8 cellular contexts compared by ENCODE assay signal in genomic region chr1:204493882-204494280, GRCh38. TPM values are rescaled to one million over a fixed set of nuclear protein-coding genes. Genes with fewer than 3 reads are reported as not detected.
DNase-seq lines count a peak whose midpoint lies in the region; ATAC-seq, FAIRE-seq and TF ChIP-seq lines count a peak whose summit lies in the region.

No MANE protein-coding gene starts in this region.

- H3K36me3 Mint-ChIP-seq in IgD-negative memory B cell: peaks cover 7% of the 10 kb centered on the region
- no peaks in the 10 kb centered on the region for H3K36me3 Mint-ChIP-seq in astrocyte (ENCODE audit: low read depth, unreplicated experiment)

- peaks cover 9% of the 10 kb centered on the region; the same call in 1 of the 2 replicates for H3K4me1 ChIP-seq in SJCRH30
- H3K4me1 ChIP-seq in astrocyte (ENCODE audit: insufficient read depth, low read length): peaks cover 16% of the 10 kb centered on the region
- H3K4me1 ChIP-seq in hepatocyte (ENCODE audit: insufficient read depth): peaks cover 18% of the 10 kb centered on the region

- WGBS in hepatocyte (ENCODE audit: low lambda C conversion rate, missing lambda C conversion rate): 1% methylated on average over 18 of the region's 18 CpGs

- H3K27ac Mint-ChIP-seq in IgD-negative memory B cell: peak overlapping the region; percentile 92 to 95 (median 95)
- H3K27ac Mint-ChIP-seq in astrocyte (ENCODE audit: unreplicated experiment): peak overlapping the region; percentile 82

- H3K9ac ChIP-seq in astrocyte (ENCODE audit: low read length): peak overlapping the region; percentile 76

- no peaks in the 10 kb centered on the region for H3K9me2 ChIP-seq in hepatocyte (replicated peaks; ENCODE audit: insufficient read depth)

- H2AFZ ChIP-seq in astrocyte (ENCODE audit: low read depth, low read length) (peak overlapping the region; percentile 90), hepatocyte (peak overlapping the region; percentile 77)

- H3K79me2 ChIP-seq in astrocyte (ENCODE audit: insufficient read depth, low read length) (peaks cover 3% of the 10 kb centered on the region), hepatocyte (peaks cover 44% of the 10 kb centered on the region)

- H3K4me2 ChIP-seq in astrocyte (ENCODE audit: low read length) (peak overlapping the region; percentile 89), hepatocyte (peak overlapping the region; percentile 83)

- H3K4me1 Mint-ChIP-seq in IgD-negative memory B cell: peaks cover 53 to 63% (median 61%) of the 10 kb centered on the region in 3 donors
- peaks cover 18% of the 10 kb centered on the region for H3K4me1 Mint-ChIP-seq in astrocyte (ENCODE audit: low read depth, unreplicated experiment)

- H3K9me3 ChIP-seq in SJCRH30 (replicated peaks) (no peaks in the 10 kb centered on the region), astrocyte (ENCODE audit: insufficient read depth, low read depth, low read length) (no peaks in the 10 kb centered on the region), hepatocyte (ENCODE audit: low read depth) (no peaks in the 10 kb centered on the region)

- H3K27me3 Mint-ChIP-seq in IgD-negative memory B cell (no peaks in the 10 kb centered on the region), astrocyte (ENCODE audit: low read depth, unreplicated experiment) (peaks cover 17% of the 10 kb centered on the region)

- DNase-seq in Daoy (ENCODE audit: low read depth) (peak; percentile 74), SJCRH30 (peak; percentile 53 to 58), astrocyte (ENCODE audit: low read depth) (peak; percentile 38), hepatocyte (ENCODE audit: low spot score) (peak; percentile 88), putamen (ENCODE audit: low spot score) (peak; percentile 60), cerebellar nuclear complex (lab: John Stamatoyannopoulos, UW) (no peak)

- H3K4me3 ChIP-seq in SJCRH30 (peak overlapping the region; percentile 61), astrocyte (ENCODE audit: insufficient read depth, low read depth, low read length) (peak overlapping the region; percentile 66), hepatocyte (peak overlapping the region; percentile 88)

- ATAC-seq in GM21529 (IDR thresholded peaks at IDR 0.05; ENCODE audit: unreplicated experiment): peak; percentile 39

- TF ChIP-seq CTCF in astrocyte (IDR thresholded peaks at IDR 0.05; ENCODE audit: insufficient read depth, low read depth, low read length) (no peak), hepatocyte (IDR thresholded peaks at IDR 0.05; ENCODE audit: poor library complexity) (no peak)

- no peaks in the 10 kb centered on the region for H3K36me3 ChIP-seq in SJCRH30
- no peaks in the 10 kb centered on the region for H3K36me3 ChIP-seq in astrocyte (ENCODE audit: insufficient read depth, low read length)
- no peaks in the 10 kb centered on the region for H3K36me3 ChIP-seq in hepatocyte (replicated peaks; ENCODE audit: insufficient read depth, low read depth)

- H4K20me1 ChIP-seq in astrocyte (ENCODE audit: insufficient read depth, low read length): peaks cover 22% of the 10 kb centered on the region
- peaks cover 6% of the 10 kb centered on the region for H4K20me1 ChIP-seq in hepatocyte (ENCODE audit: insufficient read depth, poor library complexity, severe bottlenecking)

- peaks cover 6% of the 10 kb centered on the region; the same call in 1 of the 2 replicates for H3K27me3 ChIP-seq in SJCRH30
- H3K27me3 ChIP-seq in astrocyte (ENCODE audit: insufficient read depth, low read length): peaks cover 38% of the 10 kb centered on the region
- no peaks in the 10 kb centered on the region for H3K27me3 ChIP-seq in hepatocyte

- H3K9me3 Mint-ChIP-seq in IgD-negative memory B cell: no peaks in the 10 kb centered on the region
- no peaks in the 10 kb centered on the region for H3K9me3 Mint-ChIP-seq in astrocyte (ENCODE audit: unreplicated experiment)

- H3K4me3 Mint-ChIP-seq in IgD-negative memory B cell: peak overlapping the region; percentile 92 to 97 (median 96)
- peak overlapping the region; percentile 95 for H3K4me3 Mint-ChIP-seq in astrocyte (ENCODE audit: unreplicated experiment)

- FAIRE-seq in astrocyte (lab: Jason Lieb, UNC): no peak

- no peak overlapping the region for H3K27ac ChIP-seq in SJCRH30
- H3K27ac ChIP-seq in astrocyte (ENCODE audit: low read depth, low read length): no peak overlapping the region
- peak overlapping the region; percentile 96 for H3K27ac ChIP-seq in hepatocyte

RNA-seq across cellular contexts. Expression of gene PIK3C2B, which starts 0.7 kb away (rescaled TPM):
- total RNA-seq in Daoy (2014; rRNA removed; shearing (Covaris generic)): 0.54 and 0.91 TPM in 2 replicates
- polyA plus RNA-seq in IgD-negative memory B cell: 8.1 TPM
- total RNA-seq in SJCRH30 (2014; rRNA removed; shearing (Covaris generic)): 2.4 and 3.6 TPM in 2 replicates
- total RNA-seq in astrocyte: 17.9 and 19.3 TPM in 2 replicates
- 19.7 and 26.0 TPM in 2 replicates for total RNA-seq in hepatocyte
- 15.5 and 18.8 TPM in 2 replicates for polyA plus RNA-seq in hepatocyte

RNA-seq across cellular contexts. Expression of gene MDM4, which starts 22.3 kb away (rescaled TPM):
- total RNA-seq in Daoy (2014; rRNA removed; shearing (Covaris generic)): 12.7 and 15.0 TPM in 2 replicates
- 23.9 TPM for polyA plus RNA-seq in IgD-negative memory B cell
- 26.6 and 41.2 TPM in 2 replicates for total RNA-seq in SJCRH30 (2014; rRNA removed; shearing (Covaris generic))
- 38.5 and 41.1 TPM in 2 replicates for total RNA-seq in astrocyte
- total RNA-seq in hepatocyte: 42.3 and 47.8 TPM in 2 replicates
- 15.4 and 22.5 TPM in 2 replicates for polyA plus RNA-seq in hepatocyte

Comparison
In these comparisons a context has a peak if more than half of its experiments do, and no peak if none do; other contexts are left out.
1. DNase-seq: peak in Daoy (single experiment), SJCRH30 (2 of 2), astrocyte (single experiment), hepatocyte (single experiment) and putamen (single experiment); none in cerebellar nuclear complex (0 of 2).
2. Peak in every context shown above with its lines, with median percentiles within 50 percentile points of each other: H3K4me3 ChIP-seq.